In genomic region chr4:80321341-80321740, GRCh38 we compare ENCODE assay signal across 38 cellular contexts. TPM values are rescaled to one million over a fixed set of nuclear protein-coding genes. Genes with fewer than 3 reads are reported as not detected.
"Had no signal": no experiment of that assay in that cellular context is flagged by ENCODE, and none has a peak within 500 bp of the region (broad histone marks: within the 10 kb centered on the region; RNA-seq: fewer than 3 reads in every experiment).

No MANE protein-coding gene starts in this region.

- H3K9me3 ChIP-seq: adrenal gland, body of pancreas, breast epithelium had no signal

- ATAC-seq: activated CD8-positive, alpha-beta T cell treated with anti-CD3 and anti-CD28 coated beads for 36 hours; activated naive CD4-positive, alpha-beta T cell treated with anti-CD3 and anti-CD28 coated beads, Interleukin-2, amount 50 U/mL, for 72 hours; activated T-cell treated with anti-CD3 and anti-CD28 coated beads, Interleukin-2, amount 50 U/mL, for 4 hours; activated T-cell treated with anti-CD3 and anti-CD28 coated beads, Interleukin-2, amount 50 U/mL, for 72 hours; activated T-helper 17 cell treated with anti-CD3 and anti-CD28 coated beads, Interleukin-2, amount 50 U/mL, for 72 hours; body of pancreas had no signal

- H3K27ac ChIP-seq: adrenal gland, body of pancreas, brain microvascular endothelial cell, breast epithelium, VCaP had no signal

- H3K4me1 Mint-ChIP-seq: activated B cell treated with CpG ODN at 0.5 μM for 24 hours; activated CD4-positive, alpha-beta T cell treated with anti-CD3 and anti-CD28 coated beads, Interleukin-2, amount 10 ng/mL, durations not matched to agents 24 days and 14 days; activated T-helper 17 cell treated with anti-CD3 and anti-CD28 coated beads, Interleukin-2, amount 50 U/mL, for 72 hours had no signal

- H3K36me3 Mint-ChIP-seq: activated CD4-positive, alpha-beta memory T cell treated with anti-CD3 and anti-CD28 coated beads for 36 hours; activated naive CD4-positive, alpha-beta T cell treated with anti-CD3 and anti-CD28 coated beads, Interleukin-2, amount 50 U/mL, for 72 hours; activated naive CD8-positive, alpha-beta T cell treated with anti-CD3 and anti-CD28 coated beads for 36 hours had no signal

- H3K4me1 ChIP-seq: adrenal gland, body of pancreas, breast epithelium had no signal

- H3K4me3 Mint-ChIP-seq: activated B cell treated with CpG ODN at 0.5 μM for 24 hours; activated CD4-positive, alpha-beta memory T cell treated with anti-CD3 and anti-CD28 coated beads for 36 hours; activated CD4-positive, alpha-beta T cell treated with anti-CD3 and anti-CD28 coated beads, Interleukin-2, amount 10 ng/mL, durations not matched to agents 24 days and 14 days; activated CD8-positive, alpha-beta T cell treated with anti-CD3 and anti-CD28 coated beads for 36 hours; activated naive CD4-positive, alpha-beta T cell treated with anti-CD3 and anti-CD28 coated beads for 36 hours; activated naive CD8-positive, alpha-beta T cell treated with anti-CD3 and anti-CD28 coated beads for 36 hours; activated T-cell treated with anti-CD3 and anti-CD28 coated beads, Interleukin-2, amount 50 U/mL, for 4 hours; activated T-cell treated with anti-CD3 and anti-CD28 coated beads, Interleukin-2, amount 50 U/mL, for 72 hours; activated T-helper 1 cell treated with anti-CD3 and anti-CD28 coated beads, Interleukin-12 subunit alpha, Interleukin-12 subunit beta, Interleukin-2, Interleukin-4 antibody, amounts not matched to agents 30 ng/mL and 10 ng/mL and 1 ng/mL, durations not matched to agents 14 hours and 24 hours and 36 hours; activated T-helper 17 cell treated with anti-CD3 and anti-CD28 coated beads, Interleukin-2, amount 50 U/mL, for 72 hours; T-helper 1 cell treated with Interleukin-12 subunit alpha and Interleukin-12 subunit beta and Interleukin-4 antibody, amounts not matched to agents 30 μg/mL and 1 μg/mL, for 36 hours; T-helper 2 cell treated with Interferon-gamma antibody and Interleukin-4, amounts not matched to agents 5 μg/mL and 100 μg/mL, for 36 hours had no signal

- H3K9me3 Mint-ChIP-seq: activated B cell treated with CpG ODN at 0.5 μM for 24 hours; activated CD4-positive, alpha-beta memory T cell treated with anti-CD3 and anti-CD28 coated beads for 36 hours; activated CD4-positive, alpha-beta T cell treated with anti-CD3 and anti-CD28 coated beads, Interleukin-2, amount 10 ng/mL, durations not matched to agents 24 days and 14 days; activated CD8-positive, alpha-beta T cell treated with anti-CD3 and anti-CD28 coated beads for 36 hours; activated naive CD4-positive, alpha-beta T cell treated with anti-CD3 and anti-CD28 coated beads for 36 hours; activated naive CD4-positive, alpha-beta T cell treated with anti-CD3 and anti-CD28 coated beads, Interleukin-2, amount 50 U/mL, for 72 hours; activated naive CD8-positive, alpha-beta T cell treated with anti-CD3 and anti-CD28 coated beads for 36 hours; activated T-cell treated with anti-CD3 and anti-CD28 coated beads, Interleukin-2, amount 50 U/mL, for 4 hours; activated T-cell treated with anti-CD3 and anti-CD28 coated beads, Interleukin-2, amount 50 U/mL, for 72 hours; activated T-helper 1 cell treated with anti-CD3 and anti-CD28 coated beads, Interleukin-12 subunit alpha, Interleukin-12 subunit beta, Interleukin-2, Interleukin-4 antibody, amounts not matched to agents 30 ng/mL and 10 ng/mL and 1 ng/mL, durations not matched to agents 14 hours and 24 hours and 36 hours; activated T-helper 17 cell treated with anti-CD3 and anti-CD28 coated beads, Interleukin-2, amount 50 U/mL, for 72 hours; T-helper 1 cell treated with Interleukin-12 subunit alpha and Interleukin-12 subunit beta and Interleukin-4 antibody, amounts not matched to agents 30 μg/mL and 1 μg/mL, for 36 hours; T-helper 2 cell treated with Interferon-gamma antibody and Interleukin-4, amounts not matched to agents 5 μg/mL and 100 μg/mL, for 36 hours had no signal

- H3K4me3 ChIP-seq: adrenal gland, body of pancreas, breast epithelium had no signal

- H3K27me3 ChIP-seq: body of pancreas, brain microvascular endothelial cell, breast epithelium had no signal

- H3K36me3 ChIP-seq: adrenal gland, brain microvascular endothelial cell, breast epithelium had no signal

- H3K27ac Mint-ChIP-seq: activated B cell treated with CpG ODN at 0.5 μM for 24 hours; activated CD4-positive, alpha-beta memory T cell treated with anti-CD3 and anti-CD28 coated beads for 36 hours; activated CD4-positive, alpha-beta T cell treated with anti-CD3 and anti-CD28 coated beads, Interleukin-2, amount 10 ng/mL, durations not matched to agents 24 days and 14 days; activated CD8-positive, alpha-beta T cell treated with anti-CD3 and anti-CD28 coated beads for 36 hours; activated naive CD4-positive, alpha-beta T cell treated with anti-CD3 and anti-CD28 coated beads for 36 hours; activated naive CD4-positive, alpha-beta T cell treated with anti-CD3 and anti-CD28 coated beads, Interleukin-2, amount 50 U/mL, for 72 hours; activated naive CD8-positive, alpha-beta T cell treated with anti-CD3 and anti-CD28 coated beads for 36 hours; activated T-cell treated with anti-CD3 and anti-CD28 coated beads, Interleukin-2, amount 50 U/mL, for 72 hours; activated T-helper 1 cell treated with anti-CD3 and anti-CD28 coated beads, Interleukin-12 subunit alpha, Interleukin-12 subunit beta, Interleukin-2, Interleukin-4 antibody, amounts not matched to agents 30 ng/mL and 10 ng/mL and 1 ng/mL, durations not matched to agents 14 hours and 24 hours and 36 hours; activated T-helper 17 cell treated with anti-CD3 and anti-CD28 coated beads, Interleukin-2, amount 50 U/mL, for 72 hours; T-helper 1 cell treated with Interleukin-12 subunit alpha and Interleukin-12 subunit beta and Interleukin-4 antibody, amounts not matched to agents 30 μg/mL and 1 μg/mL, for 36 hours; T-helper 2 cell treated with Interferon-gamma antibody and Interleukin-4, amounts not matched to agents 5 μg/mL and 100 μg/mL, for 36 hours had no signal

- DNase-seq: activated B cell treated with CpG ODN at 0.5 μM for 24 hours; activated CD4-positive, alpha-beta memory T cell treated with anti-CD3 and anti-CD28 coated beads for 36 hours; activated CD4-positive, alpha-beta T cell treated with anti-CD3 and anti-CD28 coated beads for 4 hours; activated CD4-positive, alpha-beta T cell treated with anti-CD3 and anti-CD28 coated beads, Interleukin-2, amount 10 ng/mL, durations not matched to agents 24 days and 14 days; activated CD4-positive, alpha-beta T cell treated with anti-CD3 and anti-CD28 coated beads, Interleukin-2, amount 50 U/mL, for 1 hour; activated CD4-positive, alpha-beta T cell treated with anti-CD3 and anti-CD28 coated beads, Interleukin-2, amount 50 U/mL, for 4 hours; activated CD4-positive, CD25-positive, alpha-beta regulatory T cell treated with anti-CD3 and anti-CD28 coated beads, Interleukin-2, amount 50 U/mL, for 72 hours; activated CD8-positive, alpha-beta memory T cell treated with anti-CD3 and anti-CD28 coated beads, Interleukin-2, amount 50 U/mL, for 4 hours; activated CD8-positive, alpha-beta T cell treated with anti-CD3 and anti-CD28 coated beads for 36 hours; activated effector memory CD4-positive, alpha-beta T cell treated with anti-CD3 and anti-CD28 coated beads, Interleukin-2, amount 50 U/mL, for 16 hours; activated gamma-delta T cell treated with Interleukin-2 at 50 U/mL for 16 hours; activated naive CD4-positive, alpha-beta T cell; activated naive CD4-positive, alpha-beta T cell treated with anti-CD3 and anti-CD28 coated beads for 36 hours; activated naive CD4-positive, alpha-beta T cell treated with anti-CD3 and anti-CD28 coated beads, Interleukin-2, amount 50 U/mL, for 16 hours; activated naive CD8-positive, alpha-beta T cell treated with anti-CD3 and anti-CD28 coated beads for 36 hours; activated T-cell treated with anti-CD3 and anti-CD28 coated beads for 4 hours; activated T-cell treated with anti-CD3 and anti-CD28 coated beads, Interleukin-2, amount 50 U/mL, for 1 hour; activated T-cell treated with anti-CD3 and anti-CD28 coated beads, Interleukin-2, amount 50 U/mL, for 4 hours; activated T-cell treated with anti-CD3 and anti-CD28 coated beads, Interleukin-2, amount 50 U/mL, for 72 hours; adrenal gland; amniotic stem cell; aorta; body of pancreas; brain microvascular endothelial cell; central memory CD4-positive, alpha-beta T cell; T-helper 1 cell; T-helper 2 cell; T-helper 9 cell had no signal

RNA-seq across cellular contexts. Expression of gene CFAP299, which starts 14.2 kb away (rescaled TPM):
- total RNA-seq: activated B cell treated with CpG ODN at 0.5 μM for 24 hours; activated CD4-positive, alpha-beta memory T cell treated with anti-CD3 and anti-CD28 coated beads for 36 hours; activated CD4-positive, alpha-beta T cell treated with anti-CD3 and anti-CD28 coated beads, Interleukin-2, amount 10 ng/mL, durations not matched to agents 24 days and 14 days; activated CD8-positive, alpha-beta memory T cell treated with anti-CD3 and anti-CD28 coated beads for 36 hours; activated CD8-positive, alpha-beta T cell treated with anti-CD3 and anti-CD28 coated beads for 36 hours; activated naive CD4-positive, alpha-beta T cell treated with anti-CD3 and anti-CD28 coated beads for 36 hours; activated naive CD4-positive, alpha-beta T cell treated with anti-CD3 and anti-CD28 coated beads, Interleukin-2, amount 50 U/mL, for 72 hours; activated naive CD8-positive, alpha-beta T cell treated with anti-CD3 and anti-CD28 coated beads for 36 hours; activated T-cell treated with anti-CD3 and anti-CD28 coated beads, Interleukin-2, amount 50 U/mL, for 4 hours; activated T-cell treated with anti-CD3 and anti-CD28 coated beads, Interleukin-2, amount 50 U/mL, for 72 hours; activated T-helper 1 cell treated with anti-CD3 and anti-CD28 coated beads, Interleukin-12 subunit alpha, Interleukin-12 subunit beta, Interleukin-2, Interleukin-4 antibody, amounts not matched to agents 30 ng/mL and 10 ng/mL and 1 ng/mL, durations not matched to agents 14 hours and 24 hours and 36 hours; adrenal gland; aorta; astrocyte; body of pancreas; cardiac septum had no signal
- polyA plus RNA-seq: adrenal gland, aorta had no signal

RNA-seq across cellular contexts. Expression of gene FGF5, which starts 54.9 kb away (rescaled TPM):
- total RNA-seq: activated B cell treated with CpG ODN at 0.5 μM for 24 hours; activated CD4-positive, alpha-beta memory T cell treated with anti-CD3 and anti-CD28 coated beads for 36 hours; activated CD4-positive, alpha-beta T cell treated with anti-CD3 and anti-CD28 coated beads, Interleukin-2, amount 10 ng/mL, durations not matched to agents 24 days and 14 days; activated CD8-positive, alpha-beta memory T cell treated with anti-CD3 and anti-CD28 coated beads for 36 hours; activated CD8-positive, alpha-beta T cell treated with anti-CD3 and anti-CD28 coated beads for 36 hours; activated naive CD4-positive, alpha-beta T cell treated with anti-CD3 and anti-CD28 coated beads for 36 hours; activated naive CD4-positive, alpha-beta T cell treated with anti-CD3 and anti-CD28 coated beads, Interleukin-2, amount 50 U/mL, for 72 hours; activated naive CD8-positive, alpha-beta T cell treated with anti-CD3 and anti-CD28 coated beads for 36 hours; activated T-cell treated with anti-CD3 and anti-CD28 coated beads, Interleukin-2, amount 50 U/mL, for 4 hours; activated T-cell treated with anti-CD3 and anti-CD28 coated beads, Interleukin-2, amount 50 U/mL, for 72 hours; activated T-helper 1 cell treated with anti-CD3 and anti-CD28 coated beads, Interleukin-12 subunit alpha, Interleukin-12 subunit beta, Interleukin-2, Interleukin-4 antibody, amounts not matched to agents 30 ng/mL and 10 ng/mL and 1 ng/mL, durations not matched to agents 14 hours and 24 hours and 36 hours; activated T-helper 17 cell treated with anti-CD3 and anti-CD28 coated beads, Interleukin-2, amount 50 U/mL, for 72 hours; adrenal gland; body of pancreas; breast epithelium had no signal
- polyA plus RNA-seq: adrenal gland, aorta had no signal
